Comparison of ENCODE assay signal across 25 cellular contexts in the genomic region with DNA sequence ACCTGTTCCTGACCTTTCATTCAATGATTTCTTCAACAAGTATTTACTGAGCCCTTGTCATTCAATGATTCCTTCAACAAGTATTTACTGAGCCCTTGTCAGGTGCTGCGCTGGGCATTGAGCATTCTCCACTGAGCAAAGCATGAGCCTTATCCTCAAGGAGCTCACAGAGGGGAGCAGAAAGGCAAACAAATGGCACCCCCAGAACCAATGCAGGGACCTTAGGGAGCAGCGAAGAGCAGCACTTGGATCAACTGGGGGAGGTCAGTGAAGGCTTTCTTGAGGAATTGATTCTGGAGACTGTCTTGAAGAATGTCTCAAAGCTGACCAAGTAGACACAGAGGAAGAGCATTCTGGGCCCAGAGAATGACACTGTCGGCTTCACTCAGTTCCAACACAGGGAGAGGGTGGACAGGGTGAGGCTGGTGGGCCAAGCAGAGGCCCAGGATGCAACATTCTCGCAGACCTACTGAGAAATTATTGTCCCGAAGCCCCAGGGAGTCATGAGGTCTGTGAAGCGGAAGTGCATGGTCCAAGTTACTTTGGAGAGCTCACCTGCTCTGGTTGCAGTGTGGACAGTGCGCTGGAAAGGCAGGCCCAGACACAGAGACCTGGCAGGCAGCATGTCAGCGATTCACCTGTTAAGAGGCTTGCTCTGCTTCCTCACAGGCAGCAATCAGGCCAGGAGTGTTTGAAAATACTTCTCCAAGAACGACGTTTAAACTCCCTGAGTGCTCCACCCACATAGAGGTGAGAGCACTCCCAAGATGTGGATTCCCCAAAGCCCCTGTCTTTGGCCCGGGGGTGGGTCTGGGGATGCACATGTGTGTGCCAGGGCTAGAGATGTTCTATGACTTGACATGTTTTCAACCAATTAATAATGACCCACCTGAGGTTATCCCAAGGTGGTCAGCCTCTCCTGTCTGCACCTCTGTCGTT. TPM values are rescaled to one million over a fixed set of nuclear protein-coding genes. Genes with fewer than 3 reads are reported as not detected.
DNase-seq lines count a peak whose midpoint lies in the region; ATAC-seq, FAIRE-seq and TF ChIP-seq lines count a peak whose summit lies in the region.
"Had no signal": no experiment of that assay in that cellular context is flagged by ENCODE, and none has a peak within 500 bp of the region (broad histone marks: within the 10 kb centered on the region; RNA-seq: fewer than 3 reads in every experiment).

No MANE protein-coding gene starts in this region.

- H3K27ac ChIP-seq in HepG2 (ENCODE audit: extremely low read length, insufficient read depth, low read length) (no peak overlapping the region), right lobe of liver (no peak overlapping the region), mesendoderm (ENCODE audit: low read depth, low read length) (no peak overlapping the region)
- H3K27ac ChIP-seq: adrenal gland, brain microvascular endothelial cell, uterus, WERI-Rb-1 had no signal

- no peak for FAIRE-seq in HepG2 (lab: Jason Lieb, UNC)
- FAIRE-seq: colon had no signal

- in situ Hi-C loops in HepG2 (cut with HindIII; ENCODE audit: extremely low pct_ligation_motif_present, low pct_unique_long_range_greater_than_20kb) = no loop called here

- H4K20me1 ChIP-seq in HepG2 (ENCODE audit: insufficient read depth, low read length) = no peaks in the 10 kb centered on the region

- H3K79me2 ChIP-seq in HepG2 (ENCODE audit: insufficient read depth, low read length) (no peaks in the 10 kb centered on the region), mesendoderm (ENCODE audit: control insufficient read depth, insufficient read depth, low read length) (no peaks in the 10 kb centered on the region)

- TF ChIP-seq POLR2A in HepG2 (IDR thresholded peaks at IDR 0.05; ENCODE audit: insufficient read depth in 1 of 2, low read depth in 2 of 2, low read length in 2 of 2) (no peak), right lobe of liver (IDR thresholded peaks at IDR 0.05) (no peak), NB4 (IDR thresholded peaks at IDR 0.05; ENCODE audit: extremely low read depth, insufficient read length) (no peak)

- POLR2A ChIA-PET in HepG2 (lab: Yijun Ruan, JAX) = no interaction called here

- no peaks in the 10 kb centered on the region for H3K79me1 ChIP-seq in mesendoderm (ENCODE audit: low read length)

- CTCF ChIA-PET in HepG2 (lab: Yijun Ruan, JAX; ENCODE audit: low intra/inter-chr PET ratio, low total read pairs) = no interaction called here

- peak; percentile 65 for ATAC-seq in HepG2
- ATAC-seq in right lobe of liver = no peak
- no peak for ATAC-seq in GM19035 (IDR thresholded peaks at IDR 0.05; ENCODE audit: unreplicated experiment)
- no peak for ATAC-seq in HG03135 (IDR thresholded peaks at IDR 0.05; ENCODE audit: unreplicated experiment)
- ATAC-seq: activated T-cell treated with anti-CD3 and anti-CD28 coated beads, Interleukin-2, amount 50 U/mL, for 4 hours; CD8-positive, alpha-beta T cell; right cardiac atrium had no signal

- H3K4me3 ChIP-seq in HepG2 (replicated peaks in 1 of 3; ENCODE audit: insufficient read depth in 1 of 3, low read depth in 2 of 3, low read length in 3 of 3) (no peak overlapping the region), right lobe of liver (no peak overlapping the region), NB4 (ENCODE audit: low read depth, low read length) (peak overlapping the region; percentile 68), mesendoderm (ENCODE audit: low read length) (no peak overlapping the region)
- H3K4me3 ChIP-seq: adrenal gland, uterus had no signal

- H3K4me2 ChIP-seq in HepG2 (ENCODE audit: low read depth, low read length) = peak overlapping the region; percentile 19; the same call in 1 of the 2 replicates
- H3K4me2 ChIP-seq in mesendoderm (ENCODE audit: low read length) = no peak overlapping the region

- peak overlapping the region; percentile 25 for H3K4ac ChIP-seq in mesendoderm (ENCODE audit: low read depth, low read length)

- WGBS in HepG2 (ENCODE audit: low lambda C conversion rate) = 11% methylated on average over 11 of the region's 12 CpGs
- WGBS in right lobe of liver (ENCODE audit: insufficient coverage, low coverage, low lambda C conversion rate, missing lambda C conversion rate) = 74% methylated on average over 6 of the region's 12 CpGs
- no CpG with 5 or more reads among the region's 12 CpGs for WGBS in mesendoderm (ENCODE audit: extremely low coverage, insufficient coverage, low lambda C conversion rate)

- no TSS peak for BruUV-seq in HepG2 (replicated peaks; lab: Mats Ljungman, UMichigan)

- peaks cover 10% of the 10 kb centered on the region for H3K4me1 ChIP-seq in HepG2 (ENCODE audit: insufficient read depth, low read length)
- peaks cover 0 to 5% (median 0%) of the 10 kb centered on the region in 4 donors for H3K4me1 ChIP-seq in right lobe of liver
- no peaks in the 10 kb centered on the region for H3K4me1 ChIP-seq in mesendoderm (ENCODE audit: control insufficient read depth, low read depth, low read length)
- H3K4me1 ChIP-seq: adrenal gland, uterus had no signal

- no peak overlapping the region for H4K5ac ChIP-seq in mesendoderm (ENCODE audit: low read length)

- DNase-seq in HepG2 (ENCODE audit: low spot score) = no peak
- no peak for DNase-seq in right lobe of liver
- peak; percentile 84 for DNase-seq in NB4 (ENCODE audit: low read depth)
- no peak for DNase-seq in mesendoderm
- no peak for DNase-seq in NCI-H1930 (lab: John Stamatoyannopoulos, UW)
- no peak for DNase-seq in stimulated activated CD8-positive, alpha-beta memory T cell treated with anti-CD3 and anti-CD28 coated beads, Interleukin-4, amount 100 ng/mL, for 48 hours
- DNase-seq: activated CD4-positive, alpha-beta memory T cell treated with anti-CD3 and anti-CD28 coated beads for 36 hours; activated naive CD4-positive, alpha-beta T cell; activated T-cell treated with anti-CD3 and anti-CD28 coated beads, Interleukin-2, amount 50 U/mL, for 4 hours; brain microvascular endothelial cell; CD8-positive, alpha-beta T cell; DMS153; naive B cell; NCI-H1436; NCI-H2171 treated with DMSO at 0.1 percent for 48 hours; right cardiac atrium; uterus; WERI-Rb-1 had no signal

- H3K9ac ChIP-seq in HepG2 (ENCODE audit: insufficient read depth, low read depth, low read length) (no peak overlapping the region), mesendoderm (ENCODE audit: low read length) (no peak overlapping the region)

- H3K36me3 ChIP-seq in HepG2 (replicated peaks in 1 of 2; ENCODE audit: control insufficient read depth in 1 of 2, insufficient read depth in 2 of 2, low read length in 2 of 2) = no peaks in the 10 kb centered on the region
- H3K36me3 ChIP-seq in right lobe of liver = no peaks in the 10 kb centered on the region
- no peaks in the 10 kb centered on the region for H3K36me3 ChIP-seq in mesendoderm (ENCODE audit: control insufficient read depth, insufficient read depth, low read length)
- H3K36me3 ChIP-seq: adrenal gland, brain microvascular endothelial cell, uterus, WERI-Rb-1 had no signal

- H2BK5ac ChIP-seq in mesendoderm (ENCODE audit: low read length) = no peak overlapping the region

- no peak overlapping the region for H2AFZ ChIP-seq in HepG2 (ENCODE audit: low read length)

- TF ChIP-seq RAD21 in HepG2 (CRISPR knock-in tag; IDR thresholded peaks at IDR 0.05) = no peak

- TF ChIP-seq EP300 in HepG2 (IDR thresholded peaks at IDR 0.05; ENCODE audit: low read depth in 2 of 2, low read length in 2 of 2) (no peak), HepG2 (CRISPR knock-in tag; IDR thresholded peaks at IDR 0.05; ENCODE audit: borderline replicate concordance) (no peak)

- no peak overlapping the region for H3K18ac ChIP-seq in mesendoderm (ENCODE audit: low read length)

- no peak overlapping the region for H3K56ac ChIP-seq in mesendoderm (ENCODE audit: low read length)

- H2BK120ac ChIP-seq in mesendoderm (ENCODE audit: low read depth, low read length) = no peak overlapping the region

- intact Hi-C loops in HepG2 (cut with micrococcal nuclease; ENCODE audit: unreplicated experiment) = no loop called here
- intact Hi-C loops in right lobe of liver (cut with DNase I) = no loop called here

- no peak overlapping the region for H4K8ac ChIP-seq in mesendoderm (ENCODE audit: low read depth, low read length)

- TF ChIP-seq CTCF in HepG2 (CRISPR knock-in tag; IDR thresholded peaks at IDR 0.05) (no peak), right lobe of liver (IDR thresholded peaks at IDR 0.05) (no peak), NB4 (IDR thresholded peaks at IDR 0.05; ENCODE audit: low read depth, low read length) (no peak)

- H3K23ac ChIP-seq in mesendoderm (ENCODE audit: low read length) = no peak overlapping the region

- H3K9me3 ChIP-seq in HepG2 (ENCODE audit: low read length) (no peaks in the 10 kb centered on the region), right lobe of liver (no peaks in the 10 kb centered on the region)
- H3K9me3 ChIP-seq: adrenal gland, uterus had no signal

- no peak overlapping the region for H2AK5ac ChIP-seq in mesendoderm (ENCODE audit: low read length)

- H3K27me3 ChIP-seq in HepG2 (ENCODE audit: control insufficient read depth in 1 of 2, insufficient read depth in 2 of 2, low read length in 2 of 2) (peaks cover 10 to 46% of the 10 kb centered on the region in 2 experiments; a peak in 4 of 5 replicates), right lobe of liver (no peaks in the 10 kb centered on the region), mesendoderm (ENCODE audit: insufficient read depth, low read length, poor library complexity) (no peaks in the 10 kb centered on the region)
- H3K27me3 ChIP-seq: uterus had no signal

- H2BK15ac ChIP-seq in mesendoderm (replicated peaks; ENCODE audit: low read depth) = no peak overlapping the region

RNA-seq across cellular contexts. Expression of a gene that starts 3.2 kb away (rescaled TPM):
- total RNA-seq in HepG2 (2016; rRNA removed; fragmentation: Illumina TruSeq; extraction: Trizol) = not detected in 2 replicates
- total RNA-seq in HepG2 (2016; cell fraction: cytosol; rRNA removed; fragmentation: Illumina TruSeq; extraction: Trizol; ENCODE audit: low read depth) = not detected in 2 replicates
- not detected in 2 replicates for total RNA-seq in HepG2 (2016; cell fraction: insoluble cytoplasmic fraction; rRNA removed; fragmentation: Illumina TruSeq; extraction: Trizol)
- not detected in 2 replicates for total RNA-seq in HepG2 (2016; cell fraction: membrane; rRNA removed; fragmentation: Illumina TruSeq; extraction: Trizol)
- total RNA-seq in HepG2 (2016; cell fraction: nucleus; rRNA removed; fragmentation: Illumina TruSeq; extraction: Trizol) = not detected in 2 replicates
- not detected in 2 replicates for polyA plus RNA-seq in HepG2 (2011; rRNA removed)
- polyA plus RNA-seq in HepG2 (2011; cell fraction: cytosol; rRNA removed) = not detected in 2 replicates
- polyA plus RNA-seq in HepG2 (2011; cell fraction: nucleus; rRNA removed) = 0.06 and 0.09 TPM in 2 replicates
- not detected in 2 replicates for polyA plus RNA-seq in HepG2 (2012)
- not detected in 2 replicates for polyA plus RNA-seq in HepG2 (2016; cell fraction: cytosol; fragmentation: Illumina TruSeq; extraction: Trizol; ENCODE audit: low read depth)
- polyA plus RNA-seq in HepG2 (2016; cell fraction: insoluble cytoplasmic fraction; fragmentation: Illumina TruSeq; extraction: Trizol; ENCODE audit: low read depth) = not detected in 2 replicates
- polyA plus RNA-seq in HepG2 (2016; cell fraction: membrane; fragmentation: Illumina TruSeq; extraction: Trizol; ENCODE audit: low read depth) = not detected in 2 replicates
- not detected in 2 replicates for polyA plus RNA-seq in HepG2 (2016; cell fraction: nucleus; fragmentation: Illumina TruSeq; extraction: Trizol; ENCODE audit: insufficient read depth, low read depth)
- not detected in 2 replicates for polyA minus RNA-seq in HepG2 (2011; rRNA and poly(A)+ RNA removed; ENCODE audit: low replicate concordance)
- not detected in 2 replicates for polyA minus RNA-seq in HepG2 (2011; cell fraction: cytosol; rRNA and poly(A)+ RNA removed)
- polyA minus RNA-seq in HepG2 (2011; cell fraction: nucleus; rRNA and poly(A)+ RNA removed) = not detected in 2 replicates
- 1 to 10 TPM in 2 of 6 experiments, under 1 TPM in 2, not detected in 2; 0.26 to 4.2 (median 1.9) TPM for total RNA-seq in right lobe of liver
- 0.03 TPM for polyA plus RNA-seq in mesendoderm (2013, experiment 1 of 2)
- polyA plus RNA-seq in mesendoderm (2013, experiment 2 of 2) = 0.08 TPM
- total RNA-seq: activated T-cell treated with anti-CD3 and anti-CD28 coated beads, Interleukin-2, amount 50 U/mL, for 4 hours; CD8-positive, alpha-beta T cell; H4; M059J had no signal

RNA-seq across cellular contexts. Expression of a gene that starts 44.7 kb away (rescaled TPM):
- total RNA-seq in HepG2 (2016; rRNA removed; fragmentation: Illumina TruSeq; extraction: Trizol) (not detected in 2 replicates), right lobe of liver (1 to 10 TPM in 5 of 6 experiments, under 1 TPM in 1; 0.87 to 8.3 (median 3.8) TPM)
- total RNA-seq in HepG2 (2016; cell fraction: cytosol; rRNA removed; fragmentation: Illumina TruSeq; extraction: Trizol; ENCODE audit: low read depth) = not detected in 2 replicates
- total RNA-seq in HepG2 (2016; cell fraction: insoluble cytoplasmic fraction; rRNA removed; fragmentation: Illumina TruSeq; extraction: Trizol) = not detected in 2 replicates
- not detected in 2 replicates for total RNA-seq in HepG2 (2016; cell fraction: membrane; rRNA removed; fragmentation: Illumina TruSeq; extraction: Trizol)
- total RNA-seq in HepG2 (2016; cell fraction: nucleus; rRNA removed; fragmentation: Illumina TruSeq; extraction: Trizol) = not detected in 2 replicates
- 0.25 TPM in 1 of 2 replicates, not detected in the other for polyA plus RNA-seq in HepG2 (2011; rRNA removed)
- 0.03 TPM in 1 of 2 replicates, not detected in the other for polyA plus RNA-seq in HepG2 (2011; cell fraction: cytosol; rRNA removed)
- 0.09 and 0.50 TPM in 2 replicates for polyA plus RNA-seq in HepG2 (2011; cell fraction: nucleus; rRNA removed)
- polyA plus RNA-seq in HepG2 (2012) = 0.03 TPM in 1 of 2 replicates, not detected in the other
- polyA plus RNA-seq in HepG2 (2016; cell fraction: cytosol; fragmentation: Illumina TruSeq; extraction: Trizol; ENCODE audit: low read depth) = not detected in 2 replicates
- polyA plus RNA-seq in HepG2 (2016; cell fraction: insoluble cytoplasmic fraction; fragmentation: Illumina TruSeq; extraction: Trizol; ENCODE audit: low read depth) = not detected in 2 replicates
- polyA plus RNA-seq in HepG2 (2016; cell fraction: membrane; fragmentation: Illumina TruSeq; extraction: Trizol; ENCODE audit: low read depth) = not detected in 2 replicates
- polyA plus RNA-seq in HepG2 (2016; cell fraction: nucleus; fragmentation: Illumina TruSeq; extraction: Trizol; ENCODE audit: insufficient read depth, low read depth) = not detected in 2 replicates
- 0.26 TPM in 1 of 2 replicates, not detected in the other for polyA minus RNA-seq in HepG2 (2011; rRNA and poly(A)+ RNA removed; ENCODE audit: low replicate concordance)
- not detected in 2 replicates for polyA minus RNA-seq in HepG2 (2011; cell fraction: cytosol; rRNA and poly(A)+ RNA removed)
- under 0.01 TPM in 1 of 2 replicates, not detected in the other for polyA minus RNA-seq in HepG2 (2011; cell fraction: nucleus; rRNA and poly(A)+ RNA removed)
- polyA plus RNA-seq in mesendoderm (2013, experiment 1 of 2) = 0.93 TPM
- 0.78 TPM for polyA plus RNA-seq in mesendoderm (2013, experiment 2 of 2)
- total RNA-seq: H4 had no signal

RNA-seq across cellular contexts. Expression of a gene that starts 45.6 kb away (rescaled TPM):
- total RNA-seq in HepG2 (2016; rRNA removed; fragmentation: Illumina TruSeq; extraction: Trizol) = not detected in 2 replicates
- 0.51 TPM in 1 of 2 replicates, not detected in the other for total RNA-seq in HepG2 (2016; cell fraction: cytosol; rRNA removed; fragmentation: Illumina TruSeq; extraction: Trizol; ENCODE audit: low read depth)
- total RNA-seq in HepG2 (2016; cell fraction: insoluble cytoplasmic fraction; rRNA removed; fragmentation: Illumina TruSeq; extraction: Trizol) = 0.13 TPM in 1 of 2 replicates, not detected in the other
- total RNA-seq in HepG2 (2016; cell fraction: membrane; rRNA removed; fragmentation: Illumina TruSeq; extraction: Trizol) = not detected in 2 replicates
- total RNA-seq in HepG2 (2016; cell fraction: nucleus; rRNA removed; fragmentation: Illumina TruSeq; extraction: Trizol) = not detected in 2 replicates
- polyA plus RNA-seq in HepG2 (2011; rRNA removed) = 0.03 TPM in 1 of 2 replicates, not detected in the other
- polyA plus RNA-seq in HepG2 (2011; cell fraction: cytosol; rRNA removed) = 0.04 TPM in 1 of 2 replicates, not detected in the other
- polyA plus RNA-seq in HepG2 (2011; cell fraction: nucleus; rRNA removed) = not detected in 2 replicates
- not detected in 2 replicates for polyA plus RNA-seq in HepG2 (2012)
- 0.10 and 0.11 TPM in 2 replicates for polyA plus RNA-seq in HepG2 (2016; cell fraction: cytosol; fragmentation: Illumina TruSeq; extraction: Trizol; ENCODE audit: low read depth)
- not detected in 2 replicates for polyA plus RNA-seq in HepG2 (2016; cell fraction: insoluble cytoplasmic fraction; fragmentation: Illumina TruSeq; extraction: Trizol; ENCODE audit: low read depth)
- polyA plus RNA-seq in HepG2 (2016; cell fraction: membrane; fragmentation: Illumina TruSeq; extraction: Trizol; ENCODE audit: low read depth) = not detected in 2 replicates
- polyA plus RNA-seq in HepG2 (2016; cell fraction: nucleus; fragmentation: Illumina TruSeq; extraction: Trizol; ENCODE audit: insufficient read depth, low read depth) = not detected in 2 replicates
- 0.26 TPM in 1 of 2 replicates, not detected in the other for polyA minus RNA-seq in HepG2 (2011; rRNA and poly(A)+ RNA removed; ENCODE audit: low replicate concordance)
- not detected in 2 replicates for polyA minus RNA-seq in HepG2 (2011; cell fraction: cytosol; rRNA and poly(A)+ RNA removed)
- polyA minus RNA-seq in HepG2 (2011; cell fraction: nucleus; rRNA and poly(A)+ RNA removed) = not detected in 2 replicates
- not detected for total RNA-seq in right lobe of liver
- polyA plus RNA-seq in mesendoderm (2013, experiment 1 of 2) = 0.08 TPM
- 0.15 TPM for polyA plus RNA-seq in mesendoderm (2013, experiment 2 of 2)
- total RNA-seq: activated CD4-positive, alpha-beta memory T cell treated with anti-CD3 and anti-CD28 coated beads for 36 hours; adrenal gland; CD8-positive, alpha-beta T cell; glomerular endothelial cell; H4; M059J; right cardiac atrium; uterus had no signal
